23 cellular contexts compared by ENCODE assay signal in genomic region chr11:130340671-130341319, GRCh38. TPM values are rescaled to one million over a fixed set of nuclear protein-coding genes. Genes with fewer than 3 reads are reported as not detected.
DNase-seq lines count a peak whose midpoint lies in the region; ATAC-seq lines count a peak whose summit lies in the region.
"Had no signal": no experiment of that assay in that cellular context is flagged by ENCODE, and none has a peak within 500 bp of the region (broad histone marks: within the 10 kb centered on the region; RNA-seq: fewer than 3 reads in every experiment).

No MANE protein-coding gene starts in this region.

- peaks cover 11% of the 10 kb centered on the region for H3K36me3 Mint-ChIP-seq in activated CD4-positive, alpha-beta T cell treated with anti-CD3 and anti-CD28 coated beads, Interleukin-2, amount 10 ng/mL, durations not matched to agents 24 days and 14 days (ENCODE audit: low read depth)
- H3K36me3 Mint-ChIP-seq in activated CD8-positive, alpha-beta T cell treated with anti-CD3 and anti-CD28 coated beads, Interleukin-2, amount 10 ng/mL, durations not matched to agents 7 days and 5 days (ENCODE audit: low read depth), result peaks cover 31% of the 10 kb centered on the region

- H3K36me3 ChIP-seq in aorta (ENCODE audit: control insufficient read depth in 1 of 2, insufficient read depth in 2 of 2, low read length in 1 of 2), result no peaks in the 10 kb centered on the region
- H3K36me3 ChIP-seq: heart right ventricle, pancreas, sigmoid colon, upper lobe of right lung had no signal

- CTCF ChIA-PET in activated CD8-positive, alpha-beta T cell treated with anti-CD3 and anti-CD28 coated beads, Interleukin-2, amount 10 ng/mL, durations not matched to agents 7 days and 5 days (lab: Charles Lee), result interaction anchor here (0.6 to 1.0 kb wide), 3 partner anchors 11 to 321 kb away, joined by 3 read pairs; no protein-coding TSS in a partner anchor

- POLR2A ChIA-PET in activated CD8-positive, alpha-beta T cell treated with anti-CD3 and anti-CD28 coated beads, Interleukin-2, amount 10 ng/mL, durations not matched to agents 7 days and 5 days (lab: Charles Lee), result no interaction called here

- no peaks in the 10 kb centered on the region for H3K27me3 ChIP-seq in aorta (ENCODE audit: control insufficient read depth in 1 of 2, insufficient read depth in 2 of 2, low read length in 1 of 2)
- H3K27me3 ChIP-seq: heart right ventricle, pancreas, sigmoid colon, upper lobe of right lung had no signal

- peak overlapping the region; percentile 20 for H3K4me3 Mint-ChIP-seq in activated CD4-positive, alpha-beta T cell treated with anti-CD3 and anti-CD28 coated beads, Interleukin-2, amount 10 ng/mL, durations not matched to agents 24 days and 14 days
- H3K4me3 Mint-ChIP-seq in activated CD8-positive, alpha-beta T cell treated with anti-CD3 and anti-CD28 coated beads, Interleukin-2, amount 10 ng/mL, durations not matched to agents 7 days and 5 days, result no peak overlapping the region
- H3K4me3 Mint-ChIP-seq: WTC11 had no signal

- no peaks in the 10 kb centered on the region for H3K27me3 Mint-ChIP-seq in activated CD4-positive, alpha-beta T cell treated with anti-CD3 and anti-CD28 coated beads, Interleukin-2, amount 10 ng/mL, durations not matched to agents 24 days and 14 days
- peaks cover 3% of the 10 kb centered on the region for H3K27me3 Mint-ChIP-seq in activated CD8-positive, alpha-beta T cell treated with anti-CD3 and anti-CD28 coated beads, Interleukin-2, amount 10 ng/mL, durations not matched to agents 7 days and 5 days (ENCODE audit: low read depth)

- intact Hi-C loops in activated CD4-positive, alpha-beta T cell treated with anti-CD3 and anti-CD28 coated beads, Interleukin-2, amount 10 ng/mL, durations not matched to agents 24 days and 14 days (cut with micrococcal nuclease), result loop anchor here (1.0 kb wide), 1 partner anchor 25 kb away; no protein-coding TSS in a partner anchor
- intact Hi-C loops in aorta (cut with DNase I) (no loop called here), left colon (cut with DNase I, micrococcal nuclease) (no loop called here)

- WGBS in aorta, 2 donors, result 77 to 81% methylated on average over 3 of the region's 3 CpGs

- no peaks in the 10 kb centered on the region for H3K4me1 ChIP-seq in aorta (ENCODE audit: control insufficient read depth in 1 of 2, insufficient read depth in 2 of 2, low read length in 2 of 2)
- H3K4me1 ChIP-seq: heart right ventricle, pancreas, sigmoid colon, upper lobe of right lung had no signal

- H3K27ac ChIP-seq in aorta (ENCODE audit: low read depth in 1 of 2, low read length in 2 of 2), result no peak overlapping the region
- H3K27ac ChIP-seq: heart right ventricle, pancreas, sigmoid colon, upper lobe of right lung had no signal

- DNase-seq in activated CD4-positive, alpha-beta T cell treated with anti-CD3 and anti-CD28 coated beads, Interleukin-2, amount 10 ng/mL, durations not matched to agents 24 days and 14 days, result peak; percentile 84
- no peak for DNase-seq in activated CD4-positive, alpha-beta T cell treated with anti-CD3 and anti-CD28 coated beads, Interleukin-2, amount 50 U/mL, for 4 hours
- peak; percentile 66 for DNase-seq in activated CD8-positive, alpha-beta T cell treated with anti-CD3 and anti-CD28 coated beads, Interleukin-2, amount 10 ng/mL, durations not matched to agents 7 days and 5 days
- DNase-seq in myocyte (ENCODE audit: low read depth) (peak; percentile 6), aorta (no peak), left colon (no peak)
- DNase-seq: C1 segment of cervical spinal cord; DMS79; heart right ventricle; islet precursor cell; mammary epithelial cell; NCI-H1092 treated with DMSO at 0.1 percent for 48 hours; NCI-H2081 treated with DMSO at 0.1 percent for 48 hours; NCI-H526; pancreas; SHP77; sigmoid colon; stimulated activated CD4-positive, alpha-beta T cell treated with anti-CD3 and anti-CD28 coated beads, Interleukin-2, amount 100 ng/mL, for 24 hours; upper lobe of right lung had no signal

- H3K9me3 ChIP-seq in aorta (ENCODE audit: control insufficient read depth, low read length), result peaks cover 5% of the 10 kb centered on the region
- H3K9me3 ChIP-seq: pancreas, upper lobe of right lung had no signal

- H3K9me3 Mint-ChIP-seq in activated CD4-positive, alpha-beta T cell treated with anti-CD3 and anti-CD28 coated beads, Interleukin-2, amount 10 ng/mL, durations not matched to agents 24 days and 14 days, result peaks cover 4% of the 10 kb centered on the region
- H3K9me3 Mint-ChIP-seq in activated CD8-positive, alpha-beta T cell treated with anti-CD3 and anti-CD28 coated beads, Interleukin-2, amount 10 ng/mL, durations not matched to agents 7 days and 5 days (ENCODE audit: insufficient read depth), result peaks cover 34% of the 10 kb centered on the region

- H3K4me1 Mint-ChIP-seq in activated CD4-positive, alpha-beta T cell treated with anti-CD3 and anti-CD28 coated beads, Interleukin-2, amount 10 ng/mL, durations not matched to agents 24 days and 14 days, result peaks cover 16% of the 10 kb centered on the region
- H3K4me1 Mint-ChIP-seq in activated CD8-positive, alpha-beta T cell treated with anti-CD3 and anti-CD28 coated beads, Interleukin-2, amount 10 ng/mL, durations not matched to agents 7 days and 5 days (ENCODE audit: low read depth), result peaks cover 25% of the 10 kb centered on the region
- H3K4me1 Mint-ChIP-seq: WTC11 had no signal

- peak overlapping the region; percentile 81 for H3K27ac Mint-ChIP-seq in activated CD4-positive, alpha-beta T cell treated with anti-CD3 and anti-CD28 coated beads, Interleukin-2, amount 10 ng/mL, durations not matched to agents 24 days and 14 days
- peak overlapping the region; percentile 84 for H3K27ac Mint-ChIP-seq in activated CD8-positive, alpha-beta T cell treated with anti-CD3 and anti-CD28 coated beads, Interleukin-2, amount 10 ng/mL, durations not matched to agents 7 days and 5 days
- H3K27ac Mint-ChIP-seq: WTC11 had no signal

- no peak overlapping the region for H3K4me3 ChIP-seq in aorta (ENCODE audit: low read length in 2 of 2)
- H3K4me3 ChIP-seq: heart right ventricle, K562, pancreas, sigmoid colon, upper lobe of right lung had no signal

- ATAC-seq in HG03135 (IDR thresholded peaks at IDR 0.05; ENCODE audit: unreplicated experiment) (peak; percentile 63), GM21447 (IDR thresholded peaks at IDR 0.05; ENCODE audit: unreplicated experiment) (no peak), aorta (ENCODE audit: low FRiP score) (no peak), left colon (no peak)
- ATAC-seq in activated CD8-positive, alpha-beta T cell treated with anti-CD3 and anti-CD28 coated beads, Interleukin-2, amount 10 ng/mL, durations not matched to agents 7 days and 5 days, result peak; percentile 80
- ATAC-seq: heart right ventricle, K562, upper lobe of right lung, WTC11 had no signal

RNA-seq across cellular contexts. Expression of gene ZBTB44, which starts 26.1 kb away (rescaled TPM):
- 33.1 and 36.0 TPM in 2 replicates for total RNA-seq in activated CD4-positive, alpha-beta T cell treated with anti-CD3 and anti-CD28 coated beads, Interleukin-2, amount 10 ng/mL, durations not matched to agents 24 days and 14 days
- total RNA-seq in activated CD8-positive, alpha-beta T cell treated with anti-CD3 and anti-CD28 coated beads, Interleukin-2, amount 10 ng/mL, durations not matched to agents 7 days and 5 days, result 10 to 100 TPM; 37.8 to 42.1 TPM
- total RNA-seq in myocyte (20.5 and 28.3 TPM in 2 replicates), aorta (10 to 100 TPM; 37.8 to 50.2 TPM), left colon (10 to 100 TPM; 23.3 to 30.2 TPM)
- polyA plus RNA-seq in myocyte (2012), result 5.5 TPM
- polyA plus RNA-seq in aorta, result 1 to 10 TPM; 8.3 to 8.6 TPM

Comparison
In these comparisons a context has a peak if more than half of its experiments do, and no peak if none do; other contexts are left out.
1. DNase-seq: peak in activated CD4-positive, alpha-beta T cell treated with anti-CD3 and anti-CD28 coated beads, Interleukin-2, amount 10 ng/mL, durations not matched to agents 24 days and 14 days (single experiment), activated CD8-positive, alpha-beta T cell treated with anti-CD3 and anti-CD28 coated beads, Interleukin-2, amount 10 ng/mL, durations not matched to agents 7 days and 5 days (single experiment) and myocyte (single experiment); none in activated CD4-positive, alpha-beta T cell treated with anti-CD3 and anti-CD28 coated beads, Interleukin-2, amount 50 U/mL, for 4 hours (0 of 2), aorta (0 of 2) and left colon (0 of 2).
2. ATAC-seq: peak in HG03135 (single experiment) and activated CD8-positive, alpha-beta T cell treated with anti-CD3 and anti-CD28 coated beads, Interleukin-2, amount 10 ng/mL, durations not matched to agents 7 days and 5 days (single experiment); none in GM21447 (single experiment), aorta (single experiment) and left colon (single experiment).